In genomic region chr12:58916153-58916709, GRCh38 we compare ENCODE assay signal across 10 cellular contexts. TPM values are rescaled to one million over a fixed set of nuclear protein-coding genes. Genes with fewer than 3 reads are reported as not detected.
DNase-seq lines count a peak whose midpoint lies in the region; ATAC-seq and TF ChIP-seq lines count a peak whose summit lies in the region.
"Had no signal": no experiment of that assay in that cellular context is flagged by ENCODE, and none has a peak within 500 bp of the region (broad histone marks: within the 10 kb centered on the region; RNA-seq: fewer than 3 reads in every experiment).

No MANE protein-coding gene starts in this region.

- H3K9me3 Mint-ChIP-seq in Caco-2 (ENCODE audit: unreplicated experiment), result no peaks in the 10 kb centered on the region

- no peak overlapping the region for H2AFZ ChIP-seq in parathyroid adenoma

- TF ChIP-seq POLR2A in GM18505 (IDR thresholded peaks at IDR 0.05; ENCODE audit: borderline replicate concordance, extremely low read depth, insufficient read depth, insufficient read length), result no peak

- no peaks in the 10 kb centered on the region for H3K27me3 Mint-ChIP-seq in Caco-2 (ENCODE audit: insufficient read depth, unreplicated experiment)

- no peak for DNase-seq in AG04449 (ENCODE audit: low read depth, low spot score)
- DNase-seq in fibroblast of villous mesenchyme (ENCODE audit: low read depth), result peak; percentile 69
- DNase-seq in Caco-2, result no peak
- DNase-seq: activated CD4-positive, alpha-beta memory T cell treated with anti-CD3 and anti-CD28 coated beads, Interleukin-2, amount 10 ng/mL, durations not matched to agents 7 days and 5 days; SK-N-SH had no signal

- BruUV-seq in Caco-2 (replicated peaks; lab: Mats Ljungman, UMichigan), result no TSS peak

- H3K36me3 Mint-ChIP-seq in Caco-2 (ENCODE audit: insufficient read depth, unreplicated experiment), result peaks cover 28% of the 10 kb centered on the region

- H3K27ac ChIP-seq in VCaP (peak overlapping the region; percentile 82), parathyroid adenoma (peak overlapping the region; percentile 91)

- H3K4me1 ChIP-seq in parathyroid adenoma (peaks cover 9% of the 10 kb centered on the region), Caco-2 (peaks cover 9% of the 10 kb centered on the region; the same call in 1 of the 2 replicates)

- CTCF ChIA-PET in AG04449 (lab: Yijun Ruan, JAX), result interaction anchor here (1.2 to 1.4 kb wide), 2 partner anchors 197 to 375 kb away, joined by 4 to 8 read pairs; no protein-coding TSS in a partner anchor
- CTCF ChIA-PET in Caco-2 (lab: Charles Lee), result no interaction called here

- H3K4me3 Mint-ChIP-seq in Caco-2 (ENCODE audit: unreplicated experiment), result no peak overlapping the region
- H3K4me3 Mint-ChIP-seq: activated CD4-positive, alpha-beta memory T cell treated with anti-CD3 and anti-CD28 coated beads, Interleukin-2, amount 10 ng/mL, durations not matched to agents 7 days and 5 days had no signal

- no peaks in the 10 kb centered on the region for H3K36me3 ChIP-seq in parathyroid adenoma (ENCODE audit: control insufficient read depth, insufficient read depth, low read length)
- H3K36me3 ChIP-seq in Caco-2 (ENCODE audit: control insufficient read depth, insufficient read depth, low read length), result no peaks in the 10 kb centered on the region

- peaks cover 16% of the 10 kb centered on the region for H3K4me1 Mint-ChIP-seq in Caco-2 (ENCODE audit: low read depth, unreplicated experiment)

- H3K9ac ChIP-seq in parathyroid adenoma, result no peak overlapping the region
- H3K9ac ChIP-seq: SK-N-SH had no signal

- POLR2A ChIA-PET in AG04449 (lab: Yijun Ruan, JAX), result interaction anchor here (0.8 to 1.7 kb wide), 3 partner anchors 125 to 375 kb away, joined by 3 to 4 read pairs (median 3); no protein-coding TSS in a partner anchor
- POLR2A ChIA-PET in Caco-2 (lab: Charles Lee), result no interaction called here

- H3K4me3 ChIP-seq in AG04449 (ENCODE audit: low read depth, low read length) (peak overlapping the region; percentile 96), fibroblast of villous mesenchyme (ENCODE audit: low read depth, low read length) (peak overlapping the region; percentile 95), parathyroid adenoma (ENCODE audit: low read depth, low read length) (peak overlapping the region; percentile 21), Caco-2 (ENCODE audit: low read depth, low read length) (no peak overlapping the region)

- TF ChIP-seq CTCF in AG04449 (IDR thresholded peaks at IDR 0.05; ENCODE audit: insufficient read depth, low read length, missing control alignments), result no peak
- no peak for TF ChIP-seq CTCF in VCaP (conservative IDR thresholded peaks at IDR 0.05)
- TF ChIP-seq CTCF in fibroblast of villous mesenchyme (IDR thresholded peaks at IDR 0.05; ENCODE audit: insufficient read depth, low read depth, low read length), result no peak
- TF ChIP-seq CTCF in parathyroid adenoma (IDR thresholded peaks at IDR 0.05), result no peak
- no peak for TF ChIP-seq CTCF in Caco-2 (IDR thresholded peaks at IDR 0.05; ENCODE audit: insufficient read depth in 1 of 2, low read depth in 1 of 2, low read length in 1 of 2, severe bottlenecking in 1 of 2, unreplicated experiment in 1 of 2)

- intact Hi-C loops in Caco-2 (cut with micrococcal nuclease; ENCODE audit: unreplicated experiment), result no loop called here

- H3K9me3 ChIP-seq in parathyroid adenoma (ENCODE audit: control insufficient read depth, low read length) (no peaks in the 10 kb centered on the region), Caco-2 (no peaks in the 10 kb centered on the region)
- H3K9me3 ChIP-seq: SK-N-SH had no signal

- H3K4me2 ChIP-seq in parathyroid adenoma (ENCODE audit: low read length), result peak overlapping the region; percentile 79
- H3K4me2 ChIP-seq: SK-N-SH had no signal

- peaks cover 32% of the 10 kb centered on the region for H3K79me2 ChIP-seq in parathyroid adenoma

- no peak for ATAC-seq in GM18858 (IDR thresholded peaks at IDR 0.05; ENCODE audit: unreplicated experiment)
- ATAC-seq in HG03097 (IDR thresholded peaks at IDR 0.05; ENCODE audit: low FRiP score, unreplicated experiment), result no peak
- ATAC-seq in GM18505 (IDR thresholded peaks at IDR 0.05; ENCODE audit: unreplicated experiment), result no peak

- H3K27me3 ChIP-seq in parathyroid adenoma (ENCODE audit: control insufficient read depth, insufficient read depth, low read length), result no peaks in the 10 kb centered on the region
- H3K27me3 ChIP-seq in Caco-2 (replicated peaks; ENCODE audit: control insufficient read depth, insufficient read depth, low read length), result no peaks in the 10 kb centered on the region

- no peak overlapping the region for H3K27ac Mint-ChIP-seq in Caco-2 (ENCODE audit: unreplicated experiment)
- H3K27ac Mint-ChIP-seq: activated CD4-positive, alpha-beta memory T cell treated with anti-CD3 and anti-CD28 coated beads, Interleukin-2, amount 10 ng/mL, durations not matched to agents 7 days and 5 days had no signal

RNA-seq across cellular contexts. Expression of gene LRIG3, which starts 4.1 kb away (rescaled TPM):
- total RNA-seq in fibroblast of villous mesenchyme, result 66.0 and 97.2 TPM in 2 replicates
- total RNA-seq in Caco-2 (2022), result 19.1 and 19.8 TPM in 2 replicates
